Comparison of ENCODE assay signal across 1 cellular context in genomic region chr3:52247455-52248164, GRCh38.
TF ChIP-seq lines count a peak whose summit lies in the region.

No MANE protein-coding gene starts in this region.

TF ChIP-seq in HEK293, 187 proteins besides CTCF, POLR2A, EP300 and RAD21:
- TF ChIP-seq ZNF398 (tag by site-specific recombination; IDR thresholded peaks at IDR 0.05) (0 out of 2 replicates have a peak, but pooled peaks have one; percentile 17), ZNF621 (tag by site-specific recombination; IDR thresholded peaks at IDR 0.05) (no peak), ZNF639 (tag by site-specific recombination; IDR thresholded peaks at IDR 0.05) (no peak)
